ENCODE assay signal across 7 cellular contexts in genomic region chr12:75481774-75482173, GRCh38. TPM values are rescaled to one million over a fixed set of nuclear protein-coding genes. Genes with fewer than 3 reads are reported as not detected.
DNase-seq lines count a peak whose midpoint lies in the region; ATAC-seq, FAIRE-seq and TF ChIP-seq lines count a peak whose summit lies in the region.

No MANE protein-coding gene starts in this region.

- H3K4me3 ChIP-seq in RWPE2 (ENCODE audit: severe bottlenecking) = peak overlapping the region; percentile 29
- peak overlapping the region; percentile 83 for H3K4me3 ChIP-seq in fibroblast of mammary gland (ENCODE audit: control insufficient read depth, low read depth, low read length)

- peak; percentile 44 for FAIRE-seq in GM12892 (lab: Jason Lieb, UNC)

- H3K27me3 Mint-ChIP-seq in stimulated activated memory B cell treated with anti-CD40 and anti-IgM and Interleukin-4, amounts not matched to agents 10 μg/mL and 1 μg/mL and 100 μg/mL, for 72 hours = no peaks in the 10 kb centered on the region

- H3K36me3 ChIP-seq in RWPE2 (ENCODE audit: low read depth) = 0 out of 2 replicates have a peak, but pooled peaks cover 7% of the 10 kb centered on the region

- H3K4me3 Mint-ChIP-seq in stimulated activated memory B cell treated with anti-CD40 and anti-IgM and Interleukin-4, amounts not matched to agents 10 μg/mL and 1 μg/mL and 100 μg/mL, for 72 hours = peak overlapping the region; percentile 93

- H3K27ac ChIP-seq in RWPE2 (ENCODE audit: poor library complexity, severe bottlenecking) = peak overlapping the region; percentile 76

- H3K27ac Mint-ChIP-seq in stimulated activated memory B cell treated with anti-CD40 and anti-IgM and Interleukin-4, amounts not matched to agents 10 μg/mL and 1 μg/mL and 100 μg/mL, for 72 hours = peak overlapping the region; percentile 92

- no peaks in the 10 kb centered on the region for H3K27me3 ChIP-seq in RWPE2 (ENCODE audit: insufficient read depth, poor library complexity, severe bottlenecking)

- no peaks in the 10 kb centered on the region for H3K9me3 Mint-ChIP-seq in stimulated activated memory B cell treated with anti-CD40 and anti-IgM and Interleukin-4, amounts not matched to agents 10 μg/mL and 1 μg/mL and 100 μg/mL, for 72 hours

- H3K4me1 ChIP-seq in RWPE2 (ENCODE audit: insufficient read depth, poor library complexity, severe bottlenecking) = peaks cover 14% of the 10 kb centered on the region

- DNase-seq in GM12892 (ENCODE audit: insufficient read length) (no peak), RWPE2 (ENCODE audit: low spot score) (no peak), fibroblast of mammary gland (ENCODE audit: low read depth) (peak; percentile 83), NCI-H2196 treated with DMSO at 0.1 percent for 48 hours (lab: John Stamatoyannopoulos, UW; ENCODE audit: unreplicated experiment) (no peak), ecto neural progenitor cell (ENCODE audit: low spot score) (no peak), SK-N-DZ (ENCODE audit: low spot score) (no peak)

- no peak for TF ChIP-seq POLR2A in GM12892 (IDR thresholded peaks at IDR 0.05; ENCODE audit: low read depth, low read length)

- ATAC-seq in RWPE2 (ENCODE audit: low read depth) = peak; percentile 17; the same call in 2 of the 3 replicates
- ATAC-seq in stimulated activated memory B cell treated with anti-CD40 and anti-IgM and Interleukin-4, amounts not matched to agents 10 μg/mL and 1 μg/mL and 100 μg/mL, for 72 hours = no peak

- H3K9me3 ChIP-seq in RWPE2 (ENCODE audit: severe bottlenecking) = no peaks in the 10 kb centered on the region

- TF ChIP-seq CTCF in RWPE2 (IDR thresholded peaks at IDR 0.05; ENCODE audit: poor library complexity, severe bottlenecking) = no peak
- no peak for TF ChIP-seq CTCF in fibroblast of mammary gland (conservative IDR thresholded peaks at IDR 0.05; ENCODE audit: control insufficient read depth, insufficient read depth, low read depth, low read length)

- H3K4me1 Mint-ChIP-seq in stimulated activated memory B cell treated with anti-CD40 and anti-IgM and Interleukin-4, amounts not matched to agents 10 μg/mL and 1 μg/mL and 100 μg/mL, for 72 hours = peaks cover 75% of the 10 kb centered on the region

- H3K36me3 Mint-ChIP-seq in stimulated activated memory B cell treated with anti-CD40 and anti-IgM and Interleukin-4, amounts not matched to agents 10 μg/mL and 1 μg/mL and 100 μg/mL, for 72 hours = peaks cover 6% of the 10 kb centered on the region

RNA-seq across cellular contexts. Expression of gene GLIPR1, which starts 1.2 kb away (rescaled TPM):
- 25.8 TPM for polyA plus RNA-seq in GM12892 (2012; ENCODE audit: missing spikeins)
- polyA plus RNA-seq in SK-N-DZ (2014; cell fraction: cytosol; rRNA removed) = 0.10 and 0.13 TPM in 2 replicates
- polyA plus RNA-seq in SK-N-DZ (2014; cell fraction: nucleus; rRNA removed) = not detected in 2 replicates

RNA-seq across cellular contexts. Expression of gene KRR1, which starts 29.6 kb away (rescaled TPM):
- polyA plus RNA-seq in GM12892 (2012; ENCODE audit: missing spikeins) = 66.0 TPM
- polyA plus RNA-seq in SK-N-DZ (2014; cell fraction: cytosol; rRNA removed) = 21.3 and 29.5 TPM in 2 replicates
- polyA plus RNA-seq in SK-N-DZ (2014; cell fraction: nucleus; rRNA removed) = 40.5 and 53.1 TPM in 2 replicates
